ENCODE assay signal across 8 cellular contexts in genomic region chr11:117985953-117986887, GRCh38. TPM values are rescaled to one million over a fixed set of nuclear protein-coding genes. Genes with fewer than 3 reads are reported as not detected.
DNase-seq lines count a peak whose midpoint lies in the region; ATAC-seq and TF ChIP-seq lines count a peak whose summit lies in the region.

Gene IL10RA, plus strand, starts transcription at chr11:117986394. Its CDS starts 74 bp downstream, at chr11:117986468.

- intact Hi-C loops in cardiac septum (cut with DNase I) (no loop called here), transverse colon (cut with DNase I; ENCODE audit: low total_unique reads) (no loop called here)

- H3K79me1 ChIP-seq in trophoblast cell (ENCODE audit: low read length) = no peaks in the 10 kb centered on the region

- H4K91ac ChIP-seq in trophoblast cell (ENCODE audit: low read depth, low read length) = no peak within 1 kb of the TSS

- peak; percentile 68 for ATAC-seq in HG03469 (IDR thresholded peaks at IDR 0.05; ENCODE audit: unreplicated experiment)

- H3K27me3 ChIP-seq in trophoblast cell (ENCODE audit: insufficient read depth, low read length) = peaks cover 14% of the 10 kb centered on the region
- peaks cover 10% of the 10 kb centered on the region for H3K27me3 ChIP-seq in transverse colon

- peak; percentile 85 for DNase-seq in COLO668 (lab: John Stamatoyannopoulos, UW; ENCODE audit: unreplicated experiment)
- peak; percentile 88 for DNase-seq in GM19240 (ENCODE audit: insufficient read length, low spot score)
- peak; percentile 96 for DNase-seq in RPMI8226
- DNase-seq in activated naive CD4-positive, alpha-beta T cell treated with Interleukin-2 at 50 U/mL for 16 hours = peak; percentile 85
- DNase-seq in cardiac septum (ENCODE audit: low spot score) = peak; percentile 94
- DNase-seq in trophoblast cell = peak; percentile 96 to 97
- DNase-seq in transverse colon = peak; percentile 90

- H3K18ac ChIP-seq in trophoblast cell (ENCODE audit: low read length) = no peak within 1 kb of the TSS

- no peak within 1 kb of the TSS for H3K27ac ChIP-seq in trophoblast cell (ENCODE audit: low read depth, low read length)
- peak within 1 kb of the TSS; percentile 72 to 86 (median 76) for H3K27ac ChIP-seq in transverse colon

- TF ChIP-seq CTCF in transverse colon (IDR thresholded peaks at IDR 0.05) = no peak

- in situ Hi-C loops in transverse colon (cut with MboI; ENCODE audit: low pct_ligation_motif_present in 1 of 4, low pct_unique_long_range_greater_than_20kb in 1 of 4, low sequenced_read_pairs in 3 of 4) = no loop called here

- H3K23ac ChIP-seq in trophoblast cell (ENCODE audit: low read length) = no peak within 1 kb of the TSS

- no peak within 1 kb of the TSS for H4K12ac ChIP-seq in trophoblast cell (ENCODE audit: low read depth, low read length)

- H3K4me3 ChIP-seq in trophoblast cell (ENCODE audit: low read depth, low read length) (peak within 1 kb of the TSS; percentile 59), transverse colon (peak within 1 kb of the TSS; percentile 36 to 50 (median 44))

- peak; percentile 84 for TF ChIP-seq POLR2A in transverse colon (IDR thresholded peaks at IDR 0.05)

- no peak within 1 kb of the TSS for H2BK12ac ChIP-seq in trophoblast cell (ENCODE audit: low read length)

- peaks cover 5% of the 10 kb centered on the region for H3K9me3 ChIP-seq in trophoblast cell (ENCODE audit: insufficient read depth, low read depth, low read length)
- H3K9me3 ChIP-seq in transverse colon = no peaks in the 10 kb centered on the region

- H2BK5ac ChIP-seq in trophoblast cell (ENCODE audit: low read depth, low read length, poor library complexity) = no peak within 1 kb of the TSS

- no peak within 1 kb of the TSS for H3K4ac ChIP-seq in trophoblast cell (ENCODE audit: low read depth, low read length)

- H2AFZ ChIP-seq in trophoblast cell (ENCODE audit: insufficient read depth, low read length, poor library complexity) = peak within 1 kb of the TSS; percentile 12

- no peak within 1 kb of the TSS for H3K9ac ChIP-seq in trophoblast cell (ENCODE audit: low read length)

- no CpG with 5 or more reads among the region's 71 CpGs for WGBS in trophoblast cell (ENCODE audit: extremely low coverage, insufficient coverage, insufficient read length)
- 4% methylated on average over 64 of the region's 71 CpGs; no CpG with 5 or more reads in 1 of the 2 donors for WGBS in transverse colon (ENCODE audit: low coverage in 1 of 2), 2 donors

- peak within 1 kb of the TSS; percentile 66 for H3K4me2 ChIP-seq in trophoblast cell (ENCODE audit: low read length)

- H3K36me3 ChIP-seq in trophoblast cell (ENCODE audit: control insufficient read depth in 1 of 2, insufficient read depth in 2 of 2, low read length in 2 of 2) (no peaks in the 10 kb centered on the region), transverse colon (no peaks in the 10 kb centered on the region)

- no peaks in the 10 kb centered on the region for H3K79me2 ChIP-seq in trophoblast cell (ENCODE audit: control insufficient read depth, insufficient read depth, low read length, poor library complexity)

- no peak within 1 kb of the TSS for H3K14ac ChIP-seq in trophoblast cell (ENCODE audit: low read length)

- H3K4me1 ChIP-seq in trophoblast cell (ENCODE audit: control insufficient read depth in 1 of 2, insufficient read depth in 2 of 2, low read length in 2 of 2) (peaks cover 7 to 8% of the 10 kb centered on the region in 2 experiments), transverse colon (peaks cover 0 to 15% (median 10%) of the 10 kb centered on the region in 4 donors)

- H4K8ac ChIP-seq in trophoblast cell (ENCODE audit: low read depth, low read length) = no peak within 1 kb of the TSS

- no peak within 1 kb of the TSS for H2AK5ac ChIP-seq in trophoblast cell (ENCODE audit: low read length)

- TF ChIP-seq EP300 in transverse colon (IDR thresholded peaks at IDR 0.05; ENCODE audit: low read depth) = no peak

- no peak within 1 kb of the TSS for H2BK120ac ChIP-seq in trophoblast cell (ENCODE audit: insufficient read depth, low read length, poor library complexity)

RNA-seq across cellular contexts. Expression of gene IL10RA, which starts in this region (rescaled TPM):
- total RNA-seq in cardiac septum = 3.0 TPM
- 0.08 and 0.24 TPM in 2 replicates for polyA plus RNA-seq in trophoblast cell (2013)
- total RNA-seq in transverse colon = 10 to 100 TPM in 3 of 4 donors, 1 to 10 TPM in 1; 2.8 to 25.4 (median 18.4) TPM
